ENCODE assay signal across 20 cellular contexts in the genomic region with DNA sequence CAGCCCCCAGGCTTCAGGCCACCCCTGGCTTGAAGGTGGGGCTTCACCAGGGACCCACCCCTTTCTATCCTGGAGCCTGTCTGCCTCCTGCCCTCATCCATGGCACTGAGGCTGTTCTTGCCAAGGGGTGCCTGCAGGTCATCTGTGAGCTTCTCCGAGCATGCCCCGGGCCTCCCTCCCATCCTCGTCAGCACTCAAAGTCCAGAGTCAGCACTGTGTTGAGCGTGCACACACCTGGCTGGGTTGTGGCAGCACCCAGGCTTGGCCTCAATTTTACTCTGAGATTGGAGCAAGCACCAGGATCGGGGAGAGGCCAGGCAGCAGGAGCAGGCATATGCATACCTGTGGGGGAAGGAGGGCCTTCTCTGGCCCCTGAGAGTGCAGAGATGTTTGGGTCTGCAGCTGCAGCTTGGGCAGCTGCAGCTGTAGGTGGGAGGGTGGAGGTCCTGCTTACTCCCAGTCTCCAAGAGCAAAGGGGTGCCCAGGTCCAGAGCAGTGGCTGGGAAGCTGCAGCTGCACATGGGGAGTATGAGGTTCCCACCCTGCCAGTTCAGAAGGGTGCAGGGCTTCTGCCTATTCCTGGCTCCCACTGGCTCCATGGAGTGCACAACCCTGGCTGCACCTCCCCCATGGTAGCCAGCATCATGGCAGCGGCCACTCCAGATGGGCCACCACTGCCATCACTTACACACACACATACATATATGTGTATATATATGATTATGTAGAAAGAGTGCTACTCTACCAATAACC.
A peak's percentile ranks its signal among the peaks of the same experiment; 100 is the strongest.
DNase-seq lines count a peak whose midpoint lies in the region; ATAC-seq and TF ChIP-seq lines count a peak whose summit lies in the region.
"Had no signal": no experiment of that assay in that cellular context is flagged by ENCODE, and none has a peak within 500 bp of the region (broad histone marks: within the 10 kb centered on the region; RNA-seq: fewer than 3 reads in every experiment).

No MANE protein-coding gene starts in this region.

- DNase-seq in Right ventricle myocardium inferior (ENCODE audit: missing footprints) (no peak), heart right ventricle (no peak), chondrocyte (ENCODE audit: low spot score) (peak; percentile 72), NCI-H2107 (lab: John Stamatoyannopoulos, UW) (no peak)
- DNase-seq in naive thymus-derived CD4-positive, alpha-beta T cell = no peak
- no peak for DNase-seq in stimulated activated effector memory CD8-positive, alpha-beta T cell treated with anti-CD3 and anti-CD28 coated beads, Interleukin-12 subunit alpha, Interleukin-12 subunit beta, amount 100 ng/mL, for 72 hours (ENCODE audit: low spot score in 2 of 2)
- DNase-seq: CD4-positive, CD25-positive, alpha-beta regulatory T cell; CD8-positive, alpha-beta T cell; DMS153; DND-41; GM23248; H7; HCEC 1CT had no signal

- H3K27ac Mint-ChIP-seq in chondrocyte (ENCODE audit: unreplicated experiment) = no peak overlapping the region
- no peak overlapping the region for H3K27ac Mint-ChIP-seq in naive thymus-derived CD4-positive, alpha-beta T cell
- H3K27ac Mint-ChIP-seq in stimulated activated effector memory CD8-positive, alpha-beta T cell treated with anti-CD3 and anti-CD28 coated beads, Interleukin-12 subunit alpha, Interleukin-12 subunit beta, amount 100 ng/mL, for 72 hours = no peak overlapping the region
- H3K27ac Mint-ChIP-seq: B cell; CD4-positive, CD25-positive, alpha-beta regulatory T cell; CD8-positive, alpha-beta T cell had no signal

- H3K4me3 Mint-ChIP-seq in chondrocyte (ENCODE audit: unreplicated experiment) = no peak overlapping the region
- no peak overlapping the region for H3K4me3 Mint-ChIP-seq in naive thymus-derived CD4-positive, alpha-beta T cell
- no peak overlapping the region for H3K4me3 Mint-ChIP-seq in stimulated activated effector memory CD8-positive, alpha-beta T cell treated with anti-CD3 and anti-CD28 coated beads, Interleukin-12 subunit alpha, Interleukin-12 subunit beta, amount 100 ng/mL, for 72 hours
- H3K4me3 Mint-ChIP-seq: B cell; CD4-positive, CD25-positive, alpha-beta regulatory T cell; CD8-positive, alpha-beta T cell had no signal

- CTCF ChIA-PET in naive thymus-derived CD4-positive, alpha-beta T cell (lab: Charles Lee) = no interaction called here

- ATAC-seq in Right ventricle myocardium inferior (peak; percentile 26), heart right ventricle (no peak), HG03039 (IDR thresholded peaks at IDR 0.05; ENCODE audit: unreplicated experiment) (no peak), HG02642 (IDR thresholded peaks at IDR 0.05; ENCODE audit: poor library complexity, unreplicated experiment) (no peak)
- peak; percentile 12 for ATAC-seq in naive thymus-derived CD4-positive, alpha-beta T cell
- peak; percentile 24 for ATAC-seq in stimulated activated effector memory CD8-positive, alpha-beta T cell treated with anti-CD3 and anti-CD28 coated beads, Interleukin-12 subunit alpha, Interleukin-12 subunit beta, amount 100 ng/mL, for 72 hours
- ATAC-seq: CD8-positive, alpha-beta T cell had no signal

- no peak overlapping the region for H3K27ac ChIP-seq in heart right ventricle
- no peak overlapping the region for H3K27ac ChIP-seq in naive thymus-derived CD4-positive, alpha-beta T cell (ENCODE audit: low read depth, low read length)
- H3K27ac ChIP-seq: 22Rv1, BLaER1, C4-2B, GM23248 had no signal

- TF ChIP-seq CTCF in heart right ventricle (IDR thresholded peaks at IDR 0.05) = no peak
- no peak for TF ChIP-seq CTCF in chondrocyte (IDR thresholded peaks at IDR 0.05)

- POLR2A ChIA-PET in naive thymus-derived CD4-positive, alpha-beta T cell (lab: Charles Lee) = no interaction called here

- no peaks in the 10 kb centered on the region for H3K36me3 Mint-ChIP-seq in chondrocyte (ENCODE audit: low read depth)
- H3K36me3 Mint-ChIP-seq in naive thymus-derived CD4-positive, alpha-beta T cell = no peaks in the 10 kb centered on the region
- H3K36me3 Mint-ChIP-seq in stimulated activated effector memory CD8-positive, alpha-beta T cell treated with anti-CD3 and anti-CD28 coated beads, Interleukin-12 subunit alpha, Interleukin-12 subunit beta, amount 100 ng/mL, for 72 hours = no peaks in the 10 kb centered on the region
- H3K36me3 Mint-ChIP-seq: CD4-positive, CD25-positive, alpha-beta regulatory T cell; CD8-positive, alpha-beta T cell had no signal

- no peaks in the 10 kb centered on the region for H3K36me3 ChIP-seq in heart right ventricle
- H3K36me3 ChIP-seq in naive thymus-derived CD4-positive, alpha-beta T cell (ENCODE audit: control insufficient read depth in 2 of 3, insufficient read depth in 3 of 3, low read length in 3 of 3) = no peaks in the 10 kb centered on the region
- H3K36me3 ChIP-seq: BLaER1 had no signal

- peaks cover 8% of the 10 kb centered on the region for H3K27me3 Mint-ChIP-seq in chondrocyte (ENCODE audit: low read depth)
- no peaks in the 10 kb centered on the region for H3K27me3 Mint-ChIP-seq in naive thymus-derived CD4-positive, alpha-beta T cell
- H3K27me3 Mint-ChIP-seq: B cell; CD4-positive, CD25-positive, alpha-beta regulatory T cell had no signal

- no peaks in the 10 kb centered on the region for H3K27me3 ChIP-seq in heart right ventricle
- H3K27me3 ChIP-seq in naive thymus-derived CD4-positive, alpha-beta T cell (ENCODE audit: control insufficient read depth in 2 of 2, insufficient read depth in 2 of 2, low read length in 2 of 2) = no peaks in the 10 kb centered on the region
- H3K27me3 ChIP-seq: BLaER1 had no signal

- H3K9me3 ChIP-seq in heart right ventricle = peaks cover 0 to 17% (median 0%) of the 10 kb centered on the region in 11 donors
- peaks cover 0 to 6% (median 0%) of the 10 kb centered on the region in 3 experiments for H3K9me3 ChIP-seq in naive thymus-derived CD4-positive, alpha-beta T cell (ENCODE audit: control insufficient read depth in 2 of 3, low read length in 3 of 3)
- H3K9me3 ChIP-seq: Caco-2 had no signal

- no peak overlapping the region for H3K4me3 ChIP-seq in heart right ventricle
- H3K4me3 ChIP-seq in naive thymus-derived CD4-positive, alpha-beta T cell (ENCODE audit: low read length) = no peak overlapping the region
- H3K4me3 ChIP-seq: BLaER1, GM23248 had no signal

- H3K9me3 Mint-ChIP-seq in chondrocyte (ENCODE audit: low read depth) = peaks cover 6% of the 10 kb centered on the region
- peaks cover 0 to 10% (median 4%) of the 10 kb centered on the region in 11 donors for H3K9me3 Mint-ChIP-seq in naive thymus-derived CD4-positive, alpha-beta T cell
- H3K9me3 Mint-ChIP-seq in stimulated activated effector memory CD8-positive, alpha-beta T cell treated with anti-CD3 and anti-CD28 coated beads, Interleukin-12 subunit alpha, Interleukin-12 subunit beta, amount 100 ng/mL, for 72 hours = peaks cover 4% of the 10 kb centered on the region

- 92% methylated on average over 6 of the region's 6 CpGs for WGBS in heart right ventricle, 2 donors

- intact Hi-C loops in Right ventricle myocardium inferior (cut with DNase I) = no loop called here
- intact Hi-C loops in heart right ventricle (cut with DNase I) = no loop called here
- intact Hi-C loops in naive thymus-derived CD4-positive, alpha-beta T cell (cut with micrococcal nuclease) = no loop called here

- no peaks in the 10 kb centered on the region for H3K4me1 ChIP-seq in heart right ventricle
- H3K4me1 ChIP-seq in naive thymus-derived CD4-positive, alpha-beta T cell (ENCODE audit: control insufficient read depth in 2 of 2, insufficient read depth in 2 of 2, low read length in 2 of 2) = no peaks in the 10 kb centered on the region
- H3K4me1 ChIP-seq: BLaER1, Caco-2 had no signal

- H3K4me1 Mint-ChIP-seq in chondrocyte (ENCODE audit: low read depth) = no peaks in the 10 kb centered on the region
- no peaks in the 10 kb centered on the region for H3K4me1 Mint-ChIP-seq in naive thymus-derived CD4-positive, alpha-beta T cell
- H3K4me1 Mint-ChIP-seq in stimulated activated effector memory CD8-positive, alpha-beta T cell treated with anti-CD3 and anti-CD28 coated beads, Interleukin-12 subunit alpha, Interleukin-12 subunit beta, amount 100 ng/mL, for 72 hours = no peaks in the 10 kb centered on the region
- H3K4me1 Mint-ChIP-seq: B cell; CD4-positive, CD25-positive, alpha-beta regulatory T cell had no signal

Comparison
In these comparisons a context has a peak if more than half of its experiments do, and no peak if none do; other contexts are left out.
1. ATAC-seq: peak in Right ventricle myocardium inferior (single experiment), naive thymus-derived CD4-positive, alpha-beta T cell (single experiment) and stimulated activated effector memory CD8-positive, alpha-beta T cell treated with anti-CD3 and anti-CD28 coated beads, Interleukin-12 subunit alpha, Interleukin-12 subunit beta, amount 100 ng/mL, for 72 hours (single experiment); none in heart right ventricle (0 of 8), HG03039 (single experiment) and HG02642 (single experiment).